In genomic region chr15:62244762-62245161, GRCh38 we compare ENCODE assay signal across 17 cellular contexts.
A peak's percentile ranks its signal among the peaks of the same experiment; 100 is the strongest.
DNase-seq lines count a peak whose midpoint lies in the region; ATAC-seq, FAIRE-seq and TF ChIP-seq lines count a peak whose summit lies in the region.
"Had no signal": no experiment of that assay in that cellular context is flagged by ENCODE, and none has a peak within 500 bp of the region (broad histone marks: within the 10 kb centered on the region; RNA-seq: fewer than 3 reads in every experiment).

No MANE protein-coding gene starts in this region.

- no peak overlapping the region for H2BK20ac ChIP-seq in H1 (ENCODE audit: low read length)

- peak; percentile 73 for ATAC-seq in DND-41 (ENCODE audit: insufficient read depth, low read depth)
- no peak for ATAC-seq in GM19395 (IDR thresholded peaks at IDR 0.05; ENCODE audit: unreplicated experiment)
- ATAC-seq: Panc1 had no signal

- WGBS in H1 (ENCODE audit: extremely low coverage in 1 of 2, insufficient coverage in 1 of 2, insufficient read length in 1 of 2, insufficient replicate concordance in 2 of 2, low coverage in 1 of 2, low lambda C conversion rate in 2 of 2, missing lambda C conversion rate in 1 of 2), 2 experiments, result 81% methylated on average over 6 of the region's 6 CpGs; no CpG with 5 or more reads in 1 of the 2 experiments

- DNase-seq in NCI-H748 (lab: John Stamatoyannopoulos, UW; ENCODE audit: unreplicated experiment), result peak; percentile 18
- no peak for DNase-seq in NCI-H748 treated with DMSO at 0.1 percent for 48 hours (lab: John Stamatoyannopoulos, UW)
- peak; percentile 59 for DNase-seq in DND-41
- peak; percentile 22 for DNase-seq in NCI-H69 (lab: John Stamatoyannopoulos, UW)
- DNase-seq in H1 (ENCODE audit: low read depth in 1 of 2, low spot score in 2 of 2), result no peak
- DNase-seq in mesenteric fat pad (ENCODE audit: low spot score), result no peak
- DNase-seq in HAP-1 (ENCODE audit: low spot score in 2 of 2), result no peak
- DNase-seq: 8988T, BE2C, NCI-H1048, NCI-H1694, NCI-H345 had no signal

- H2AFZ ChIP-seq in DND-41 (ENCODE audit: low read depth, low read length) (no peak overlapping the region), H1 (ENCODE audit: low read length) (no peak overlapping the region)

- H3K56ac ChIP-seq in H1 (replicated peaks; ENCODE audit: insufficient read length, low read depth, low read length), result no peak overlapping the region

- FAIRE-seq in H1 (lab: Jason Lieb, UNC), result no peak
- FAIRE-seq: HTR-8/SVneo had no signal

- H4K20me1 ChIP-seq in DND-41 (ENCODE audit: insufficient read depth, low read length), result no peaks in the 10 kb centered on the region
- H4K20me1 ChIP-seq in H1 (replicated peaks in 1 of 2; ENCODE audit: control insufficient read depth in 1 of 2, insufficient read depth in 2 of 2, low read length in 2 of 2), result no peaks in the 10 kb centered on the region

- H3K4me3 ChIP-seq in DND-41 (ENCODE audit: low read depth in 1 of 2, low read length in 2 of 2), result no peak overlapping the region
- H3K4me3 ChIP-seq in H1 (ENCODE audit: extremely low read depth in 1 of 4, insufficient read depth in 2 of 4, low read depth in 3 of 4, low read length in 4 of 4), result no peak overlapping the region
- H3K4me3 ChIP-seq in HAP-1, result no peak overlapping the region
- H3K4me3 ChIP-seq: SK-N-MC had no signal

- no peak overlapping the region for H2AK5ac ChIP-seq in H1 (ENCODE audit: low read depth, low read length)

- no peak overlapping the region for H3K18ac ChIP-seq in H1 (ENCODE audit: extremely low read depth, low read length)

- peak; percentile 31 to 54; a peak in 3 of 4 replicates for TF ChIP-seq RAD21 in H1 (IDR thresholded peaks at IDR 0.05 in 1 of 2, conservative IDR thresholded peaks at IDR 0.05 in 1 of 2; ENCODE audit: low read depth in 2 of 2, low read length in 2 of 2)

- no peaks in the 10 kb centered on the region for H3K79me1 ChIP-seq in H1 (ENCODE audit: low read depth, low read length)

- no peak overlapping the region for H3K23ac ChIP-seq in H1 (ENCODE audit: insufficient read length)

- H3K4me2 ChIP-seq in DND-41 (ENCODE audit: insufficient read depth, low read length) (no peak overlapping the region), H1 (ENCODE audit: insufficient read depth in 1 of 2, low read depth in 2 of 2, low read length in 2 of 2) (no peak overlapping the region)

- no peaks in the 10 kb centered on the region for H3K23me2 ChIP-seq in H1 (ENCODE audit: low read depth, low read length)

- in situ Hi-C loops in HAP-1 (cut with MboI; ENCODE audit: low sequenced_read_pairs), result no loop called here

- no peak overlapping the region for H2BK12ac ChIP-seq in H1 (ENCODE audit: low read depth, low read length)

- H3K27ac ChIP-seq in DND-41 (ENCODE audit: low read length), result peak overlapping the region; percentile 38
- H3K27ac ChIP-seq in H1 (ENCODE audit: low read depth, low read length), result no peak overlapping the region
- H3K27ac ChIP-seq: HL-60, SK-N-MC had no signal

- POLR2A ChIA-PET in H1 (lab: Charles Lee; ENCODE audit: partially characterized antibody), result no interaction called here

- H3K36me3 ChIP-seq in DND-41 (ENCODE audit: insufficient read depth, low read length), result no peaks in the 10 kb centered on the region
- H3K36me3 ChIP-seq in H1 (ENCODE audit: control insufficient read depth in 2 of 4, insufficient read depth in 4 of 4, low read length in 3 of 4), result no peaks in the 10 kb centered on the region
- H3K36me3 ChIP-seq in HAP-1 (replicated peaks), result no peaks in the 10 kb centered on the region
- H3K36me3 ChIP-seq: BE2C had no signal

- no peak overlapping the region for H2BK5ac ChIP-seq in H1 (ENCODE audit: low read depth, low read length)

- H2BK15ac ChIP-seq in H1 (ENCODE audit: low read length), result no peak overlapping the region

- CTCF ChIA-PET in H1 (lab: Charles Lee; ENCODE audit: partially characterized antibody), result interaction anchor here (0.6 to 17.9 kb wide), 10 partner anchors 4 to 371 kb away, joined by 3 to 229 read pairs (median 4); partner anchors contain the start of gene C2CD4B

- no peaks in the 10 kb centered on the region for H3K79me2 ChIP-seq in DND-41 (ENCODE audit: insufficient read depth, low read length)
- no peaks in the 10 kb centered on the region for H3K79me2 ChIP-seq in H1 (ENCODE audit: control insufficient read depth in 1 of 2, insufficient read depth in 2 of 2, low read length in 2 of 2)

- no peak for TF ChIP-seq POLR2A in H1 (IDR thresholded peaks at IDR 0.05; ENCODE audit: control extremely low read depth in 1 of 2, low read depth in 2 of 2, low read length in 2 of 2)

- H3K9ac ChIP-seq in DND-41 (ENCODE audit: low read depth, low read length) (peak overlapping the region; percentile 9; the same call in 1 of the 2 replicates), H1 (replicated peaks in 1 of 4; ENCODE audit: extremely low read depth in 1 of 4, low read depth in 3 of 4, low read length in 3 of 4) (no peak overlapping the region)

- H4K8ac ChIP-seq in H1 (ENCODE audit: extremely low read depth, insufficient read depth, low read length), result no peak overlapping the region

- H3K27me3 ChIP-seq in DND-41 (ENCODE audit: insufficient read depth, low read length, poor library complexity) (no peaks in the 10 kb centered on the region), H1 (replicated peaks in 1 of 4; ENCODE audit: control insufficient read depth in 3 of 4, extremely low read depth in 1 of 4, insufficient read depth in 3 of 4, low read length in 3 of 4) (no peaks in the 10 kb centered on the region), HAP-1 (ENCODE audit: low read depth) (no peaks in the 10 kb centered on the region)
- H3K27me3 ChIP-seq: BE2C had no signal

- no peak for TF ChIP-seq EP300 in H1 (IDR thresholded peaks at IDR 0.05; ENCODE audit: borderline replicate concordance in 1 of 2, low read depth in 2 of 2, low read length in 2 of 2)

- TF ChIP-seq CTCF in DND-41 (IDR thresholded peaks at IDR 0.05; ENCODE audit: borderline replicate concordance, extremely low read depth, low read length, poor library complexity, severe bottlenecking) (peak; percentile 63), H1 (IDR thresholded peaks at IDR 0.05; ENCODE audit: control extremely low read depth in 1 of 3, insufficient read depth in 1 of 3, low read depth in 1 of 3, low read length in 3 of 3) (peak; percentile 32 to 44 (median 37))

- H3K9me3 ChIP-seq in DND-41 (ENCODE audit: insufficient read depth, low read length, severe bottlenecking) (no peaks in the 10 kb centered on the region), H1 (ENCODE audit: insufficient read depth in 2 of 2, low read depth in 1 of 2, low read length in 1 of 2) (no peaks in the 10 kb centered on the region), HAP-1 (no peaks in the 10 kb centered on the region)
- H3K9me3 ChIP-seq: BE2C had no signal

- H2BK120ac ChIP-seq in H1 (replicated peaks; ENCODE audit: low read depth, low read length), result no peak overlapping the region

- H4K91ac ChIP-seq in H1 (replicated peaks; ENCODE audit: insufficient read length, low read length), result no peak overlapping the region

- H3K14ac ChIP-seq in H1 (ENCODE audit: insufficient read length), result no peak overlapping the region

- H3K4me1 ChIP-seq in DND-41 (ENCODE audit: insufficient read depth, low read length) (peaks cover 19% of the 10 kb centered on the region), H1 (replicated peaks in 1 of 4; ENCODE audit: control insufficient read depth in 3 of 4, insufficient read depth in 4 of 4, low read length in 3 of 4) (peaks cover 0 to 2% (median 0%) of the 10 kb centered on the region in 4 experiments; a peak in 1 of 7 replicates), HAP-1 (no peaks in the 10 kb centered on the region)
- H3K4me1 ChIP-seq: BE2C had no signal

- H4K5ac ChIP-seq in H1 (ENCODE audit: insufficient read length, low read depth, low read length), result no peak overlapping the region

- H3K4ac ChIP-seq in H1 (replicated peaks; ENCODE audit: insufficient read length, low read depth, low read length), result no peak overlapping the region

TF ChIP-seq in H1, 55 proteins besides CTCF, POLR2A, EP300 and RAD21:
- TF ChIP-seq GABPA (IDR thresholded peaks at IDR 0.05; ENCODE audit: borderline replicate concordance, insufficient read depth, low read length), result no peak
- TF ChIP-seq BRCA1 (IDR thresholded peaks at IDR 0.05; ENCODE audit: low read depth, low read length), result no peak
- TF ChIP-seq PHF8 (conservative IDR thresholded peaks at IDR 0.05; ENCODE audit: low read depth, low read length), result no peak
- TF ChIP-seq FOSL1 (IDR thresholded peaks at IDR 0.05; ENCODE audit: insufficient read depth, low read depth, low read length), result no peak
- TF ChIP-seq ASH2L (IDR thresholded peaks at IDR 0.05; ENCODE audit: low read length), result no peak
- no peak for TF ChIP-seq KDM4A (IDR thresholded peaks at IDR 0.05; ENCODE audit: low read depth, low read length, severe bottlenecking)
- TF ChIP-seq RBBP5 (IDR thresholded peaks at IDR 0.05; ENCODE audit: borderline replicate concordance, low read depth, low read length), result no peak
- TF ChIP-seq SRF (IDR thresholded peaks at IDR 0.05; ENCODE audit: low read depth, low read length), result no peak
- TF ChIP-seq CTBP2 (IDR thresholded peaks at IDR 0.05; ENCODE audit: borderline replicate concordance, insufficient read depth, insufficient read length, low read length), result no peak

Comparison
In these comparisons a context has a peak if more than half of its experiments do, and no peak if none do; other contexts are left out.
1. DNase-seq: peak in NCI-H748 (single experiment), DND-41 (single experiment) and NCI-H69 (single experiment); none in NCI-H748 treated with DMSO at 0.1 percent for 48 hours (single experiment), H1 (0 of 2), mesenteric fat pad (single experiment) and HAP-1 (0 of 2).